In genomic region chr5:173451031-173451430, GRCh38 we compare ENCODE assay signal across 8 cellular contexts.
DNase-seq lines count a peak whose midpoint lies in the region; ATAC-seq and TF ChIP-seq lines count a peak whose summit lies in the region.

No MANE protein-coding gene starts in this region.

- peak; percentile 71 for ATAC-seq in HG02642 (IDR thresholded peaks at IDR 0.05; ENCODE audit: poor library complexity, unreplicated experiment)
- ATAC-seq in activated CD8-positive, alpha-beta T cell treated with anti-CD3 and anti-CD28 coated beads, Interleukin-2, amount 10 ng/mL, durations not matched to agents 7 days and 5 days, result no peak
- ATAC-seq in HG03432 (IDR thresholded peaks at IDR 0.05; ENCODE audit: unreplicated experiment), result no peak

- H3K4me1 Mint-ChIP-seq in activated CD8-positive, alpha-beta T cell treated with anti-CD3 and anti-CD28 coated beads, Interleukin-2, amount 10 ng/mL, durations not matched to agents 7 days and 5 days (ENCODE audit: low read depth), result no peaks in the 10 kb centered on the region
- H3K4me1 Mint-ChIP-seq in mesothelial cell of epicardium, result no peaks in the 10 kb centered on the region

- in situ Hi-C loops in G401 (cut with HindIII; ENCODE audit: low sequenced_read_pairs), result no loop called here

- H3K27ac Mint-ChIP-seq in activated CD8-positive, alpha-beta T cell treated with anti-CD3 and anti-CD28 coated beads, Interleukin-2, amount 10 ng/mL, durations not matched to agents 7 days and 5 days, result no peak overlapping the region
- no peak overlapping the region for H3K27ac Mint-ChIP-seq in mesothelial cell of epicardium

- peak; percentile 21 for TF ChIP-seq CTCF in mesothelial cell of epicardium (IDR thresholded peaks at IDR 0.05; ENCODE audit: unreplicated experiment)

- POLR2A ChIA-PET in activated CD8-positive, alpha-beta T cell treated with anti-CD3 and anti-CD28 coated beads, Interleukin-2, amount 10 ng/mL, durations not matched to agents 7 days and 5 days (lab: Charles Lee), result no interaction called here

- CTCF ChIA-PET in activated CD8-positive, alpha-beta T cell treated with anti-CD3 and anti-CD28 coated beads, Interleukin-2, amount 10 ng/mL, durations not matched to agents 7 days and 5 days (lab: Charles Lee), result interaction anchor here (0.9 kb wide), 1 partner anchor 52 kb away, joined by 3 read pairs; no protein-coding TSS in a partner anchor

- H3K9me3 Mint-ChIP-seq in activated CD8-positive, alpha-beta T cell treated with anti-CD3 and anti-CD28 coated beads, Interleukin-2, amount 10 ng/mL, durations not matched to agents 7 days and 5 days (ENCODE audit: insufficient read depth), result no peaks in the 10 kb centered on the region
- H3K9me3 Mint-ChIP-seq in mesothelial cell of epicardium, result no peaks in the 10 kb centered on the region

- no peaks in the 10 kb centered on the region for H3K27me3 Mint-ChIP-seq in activated CD8-positive, alpha-beta T cell treated with anti-CD3 and anti-CD28 coated beads, Interleukin-2, amount 10 ng/mL, durations not matched to agents 7 days and 5 days (ENCODE audit: low read depth)
- no peaks in the 10 kb centered on the region for H3K27me3 Mint-ChIP-seq in mesothelial cell of epicardium (ENCODE audit: low read depth)

- no peaks in the 10 kb centered on the region for H3K36me3 Mint-ChIP-seq in activated CD8-positive, alpha-beta T cell treated with anti-CD3 and anti-CD28 coated beads, Interleukin-2, amount 10 ng/mL, durations not matched to agents 7 days and 5 days (ENCODE audit: low read depth)
- H3K36me3 Mint-ChIP-seq in mesothelial cell of epicardium, result no peaks in the 10 kb centered on the region

- no peak overlapping the region for H3K4me3 Mint-ChIP-seq in activated CD8-positive, alpha-beta T cell treated with anti-CD3 and anti-CD28 coated beads, Interleukin-2, amount 10 ng/mL, durations not matched to agents 7 days and 5 days
- H3K4me3 Mint-ChIP-seq in mesothelial cell of epicardium, result no peak overlapping the region

- DNase-seq in G401 (ENCODE audit: low spot score) (peak; percentile 3), mesothelial cell of epicardium (ENCODE audit: low spot score in 2 of 2, unreplicated experiment in 2 of 2) (no peak), NCI-H1694 (lab: John Stamatoyannopoulos, UW) (no peak), hepatic stellate cell (ENCODE audit: low spot score) (no peak)
- peak; percentile 24 for DNase-seq in activated CD8-positive, alpha-beta T cell treated with anti-CD3 and anti-CD28 coated beads, Interleukin-2, amount 10 ng/mL, durations not matched to agents 7 days and 5 days
- DNase-seq in activated effector memory CD4-positive, alpha-beta T cell treated with anti-CD3 and anti-CD28 coated beads, Interleukin-2, amount 50 U/mL, for 16 hours, result no peak

Comparison
In these comparisons a context has a peak if more than half of its experiments do, and no peak if none do; other contexts are left out.
1. DNase-seq: peak in G401 (single experiment) and activated CD8-positive, alpha-beta T cell treated with anti-CD3 and anti-CD28 coated beads, Interleukin-2, amount 10 ng/mL, durations not matched to agents 7 days and 5 days (single experiment); none in mesothelial cell of epicardium (0 of 2), NCI-H1694 (single experiment), activated effector memory CD4-positive, alpha-beta T cell treated with anti-CD3 and anti-CD28 coated beads, Interleukin-2, amount 50 U/mL, for 16 hours (single experiment) and hepatic stellate cell (single experiment).